Comparison of ENCODE assay signal across 8 cellular contexts in the genomic region with DNA sequence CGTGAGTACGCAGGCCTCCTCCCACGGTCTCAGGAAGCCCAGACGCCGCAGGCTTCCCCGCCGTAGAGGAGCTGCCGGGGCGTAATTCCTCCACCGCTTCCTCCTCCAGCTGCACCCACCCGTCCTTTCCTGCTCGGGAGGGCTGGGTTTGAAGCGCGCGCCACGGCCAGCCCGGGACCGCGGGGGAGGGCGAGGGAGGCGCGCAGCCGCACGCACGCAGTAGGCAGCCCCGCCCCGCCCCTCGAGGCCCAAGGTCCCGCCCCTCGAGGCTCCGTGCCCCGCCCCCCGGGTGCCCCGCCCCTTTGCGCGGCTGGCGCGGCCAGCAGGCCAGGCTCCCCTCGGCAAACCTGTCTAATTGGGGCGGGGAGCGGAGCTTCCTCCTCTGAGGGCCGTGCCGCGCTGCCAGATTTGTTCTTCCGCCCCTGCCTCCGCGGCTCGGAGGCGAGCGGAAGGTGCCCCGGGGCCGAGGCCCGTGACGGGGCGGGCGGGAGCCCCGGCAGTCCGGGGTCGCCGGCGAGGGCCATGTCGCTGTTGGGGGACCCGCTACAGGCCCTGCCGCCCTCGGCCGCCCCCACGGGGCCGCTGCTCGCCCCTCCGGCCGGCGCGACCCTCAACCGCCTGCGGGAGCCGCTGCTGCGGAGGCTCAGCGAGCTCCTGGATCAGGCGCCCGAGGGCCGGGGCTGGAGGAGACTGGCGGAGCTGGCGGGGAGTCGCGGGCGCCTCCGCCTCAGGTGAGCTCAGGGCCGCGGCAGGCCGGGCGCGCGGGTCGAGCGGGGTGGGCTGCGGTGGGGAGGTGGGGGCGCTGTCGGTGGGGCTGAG. TPM values are rescaled to one million over a fixed set of nuclear protein-coding genes. Genes with fewer than 3 reads are reported as not detected.
DNase-seq lines count a peak whose midpoint lies in the region; ATAC-seq and TF ChIP-seq lines count a peak whose summit lies in the region.

TSS of gene MALT1 (plus strand) at position 344 of the 819 bp plus-strand sequence. CDS start at position 523, 179 bp downstream.

- H3K4me3 Mint-ChIP-seq in activated T-helper 17 cell treated with anti-CD3 and anti-CD28 coated beads, Interleukin-2, amount 50 U/mL, for 72 hours = peak within 1 kb of the TSS; percentile 96
- H3K4me3 Mint-ChIP-seq in natural killer cell treated with Interleukin-12 subunit alpha and Interleukin-12 subunit beta and Interleukin-15 and Interleukin-18, amount 100 ng/mL, for 72 hours = peak within 1 kb of the TSS; percentile 98

- DNase-seq in Daoy (ENCODE audit: low read depth) (peak; percentile 95), GOT3 (lab: John Stamatoyannopoulos, UW) (peak; percentile 65), LoVo (ENCODE audit: low spot score) (peak; percentile 90), RWPE1 (ENCODE audit: low spot score) (peak; percentile 83), fibroblast of mammary gland (ENCODE audit: low read depth) (peak; percentile 84)
- peak; percentile 97 for DNase-seq in natural killer cell treated with Interleukin-12 subunit alpha and Interleukin-12 subunit beta and Interleukin-15 and Interleukin-18, amount 100 ng/mL, for 72 hours (ENCODE audit: low spot score)
- peak; percentile 99 for DNase-seq in stimulated activated naive CD8-positive, alpha-beta T cell treated with anti-CD3 and anti-CD28 coated beads, Interleukin-15, Interleukin-2, amounts not matched to agents 100 U/mL and 50 U/mL, for 24 hours

- no peaks in the 10 kb centered on the region for H3K27me3 Mint-ChIP-seq in activated T-helper 17 cell treated with anti-CD3 and anti-CD28 coated beads, Interleukin-2, amount 50 U/mL, for 72 hours
- H3K27me3 Mint-ChIP-seq in natural killer cell treated with Interleukin-12 subunit alpha and Interleukin-12 subunit beta and Interleukin-15 and Interleukin-18, amount 100 ng/mL, for 72 hours = peaks cover 0 to 2% of the 10 kb centered on the region in 2 donors

- H3K4me3 ChIP-seq in fibroblast of mammary gland (ENCODE audit: control insufficient read depth, low read depth, low read length) = peak within 1 kb of the TSS; percentile 72

- H3K9me3 Mint-ChIP-seq in activated T-helper 17 cell treated with anti-CD3 and anti-CD28 coated beads, Interleukin-2, amount 50 U/mL, for 72 hours = no peaks in the 10 kb centered on the region
- H3K9me3 Mint-ChIP-seq in natural killer cell treated with Interleukin-12 subunit alpha and Interleukin-12 subunit beta and Interleukin-15 and Interleukin-18, amount 100 ng/mL, for 72 hours = no peaks in the 10 kb centered on the region

- peak; percentile 82 for ATAC-seq in activated T-helper 17 cell treated with anti-CD3 and anti-CD28 coated beads, Interleukin-2, amount 50 U/mL, for 72 hours (replicated peaks)
- peak; percentile 95 for ATAC-seq in natural killer cell treated with Interleukin-12 subunit alpha and Interleukin-12 subunit beta and Interleukin-15 and Interleukin-18, amount 100 ng/mL, for 72 hours
- peak; percentile 91 for ATAC-seq in stimulated activated naive CD8-positive, alpha-beta T cell treated with anti-CD3 and anti-CD28 coated beads, Interleukin-15, Interleukin-2, amounts not matched to agents 100 U/mL and 50 U/mL, for 24 hours

- H3K4me1 Mint-ChIP-seq in activated T-helper 17 cell treated with anti-CD3 and anti-CD28 coated beads, Interleukin-2, amount 50 U/mL, for 72 hours = peaks cover 47% of the 10 kb centered on the region
- peaks cover 46 to 55% of the 10 kb centered on the region in 2 donors for H3K4me1 Mint-ChIP-seq in natural killer cell treated with Interleukin-12 subunit alpha and Interleukin-12 subunit beta and Interleukin-15 and Interleukin-18, amount 100 ng/mL, for 72 hours (ENCODE audit: low read depth in 2 of 2)

- H3K27ac ChIP-seq in RWPE1 = peak within 1 kb of the TSS; percentile 97

- H3K36me3 Mint-ChIP-seq in activated T-helper 17 cell treated with anti-CD3 and anti-CD28 coated beads, Interleukin-2, amount 50 U/mL, for 72 hours (ENCODE audit: low read depth) = peaks cover 41% of the 10 kb centered on the region
- H3K36me3 Mint-ChIP-seq in natural killer cell treated with Interleukin-12 subunit alpha and Interleukin-12 subunit beta and Interleukin-15 and Interleukin-18, amount 100 ng/mL, for 72 hours = peaks cover 12% of the 10 kb centered on the region

- peak; percentile 21; the same call in 1 of the 2 replicates for TF ChIP-seq CTCF in RWPE1 (conservative IDR thresholded peaks at IDR 0.05; ENCODE audit: low read depth)
- no peak for TF ChIP-seq CTCF in fibroblast of mammary gland (conservative IDR thresholded peaks at IDR 0.05; ENCODE audit: control insufficient read depth, insufficient read depth, low read depth, low read length)

- peak within 1 kb of the TSS; percentile 94 for H3K27ac Mint-ChIP-seq in activated T-helper 17 cell treated with anti-CD3 and anti-CD28 coated beads, Interleukin-2, amount 50 U/mL, for 72 hours
- peak within 1 kb of the TSS; percentile 83 to 84 for H3K27ac Mint-ChIP-seq in natural killer cell treated with Interleukin-12 subunit alpha and Interleukin-12 subunit beta and Interleukin-15 and Interleukin-18, amount 100 ng/mL, for 72 hours

- POLR2A ChIA-PET in RWPE1 (lab: Yijun Ruan, JAX; ENCODE audit: low non-redundant PET) = interaction anchor here (0.5 kb wide), 1 partner anchor 12 kb away, joined by 3 read pairs; no protein-coding TSS in a partner anchor

- CTCF ChIA-PET in RWPE1 (lab: Yijun Ruan, JAX) = interaction anchor here (0.5 to 0.9 kb wide), 3 partner anchors 17 to 319 kb away, joined by 3 to 4 read pairs (median 4); no protein-coding TSS in a partner anchor

RNA-seq across cellular contexts. Expression of gene MALT1, which starts in this region (rescaled TPM):
- total RNA-seq in Daoy (2014; rRNA removed; shearing (Covaris generic)) = 26.6 and 27.9 TPM in 2 replicates
- total RNA-seq in activated T-helper 17 cell treated with anti-CD3 and anti-CD28 coated beads, Interleukin-2, amount 50 U/mL, for 72 hours = 10 to 100 TPM; 45.3 to 92.3 TPM
- total RNA-seq in natural killer cell treated with Interleukin-12 subunit alpha and Interleukin-12 subunit beta and Interleukin-15 and Interleukin-18, amount 100 ng/mL, for 72 hours = 10 to 100 TPM; 26.2 to 47.7 TPM

Comparison
In these comparisons a context has a peak if more than half of its experiments do, and no peak if none do; other contexts are left out.
1. Peak in every context shown above with its lines: DNase-seq, ATAC-seq, H3K4me3 ChIP-seq and H3K27ac ChIP-seq.